In genomic region chr1:23384312-23385058, GRCh38 we compare ENCODE assay signal across 1 cellular context.
TF ChIP-seq lines count a peak whose summit lies in the region.

No MANE protein-coding gene starts in this region.

TF ChIP-seq in SK-N-SH treated with all-trans-retinoic acid at 6 μM for 48 hours, 23 proteins besides CTCF, POLR2A, EP300 and RAD21 (continued from another document):
- TF ChIP-seq CSRNP3 (CRISPR knock-in tag; IDR thresholded peaks at IDR 0.05): no peak
